In genomic region chr15:90101969-90102890, GRCh38 we compare ENCODE assay signal across 8 cellular contexts. TPM values are rescaled to one million over a fixed set of nuclear protein-coding genes. Genes with fewer than 3 reads are reported as not detected.
DNase-seq lines count a peak whose midpoint lies in the region; ATAC-seq and TF ChIP-seq lines count a peak whose summit lies in the region.

Gene IDH2 (minus strand): TSS chr15:90102468. CDS start chr15:90102390, 78 bp downstream.

- H3K27ac Mint-ChIP-seq in activated T-helper 17 cell treated with anti-CD3 and anti-CD28 coated beads, Interleukin-2, amount 50 U/mL, for 72 hours: peak within 1 kb of the TSS; percentile 90
- H3K27ac Mint-ChIP-seq in naive B cell: peak within 1 kb of the TSS; percentile 49 to 89 (median 78)

- peaks cover 34% of the 10 kb centered on the region for H3K4me1 Mint-ChIP-seq in activated T-helper 17 cell treated with anti-CD3 and anti-CD28 coated beads, Interleukin-2, amount 50 U/mL, for 72 hours
- peaks cover 40 to 53% (median 40%) of the 10 kb centered on the region in 3 donors for H3K4me1 Mint-ChIP-seq in naive B cell

- H3K36me3 Mint-ChIP-seq in activated T-helper 17 cell treated with anti-CD3 and anti-CD28 coated beads, Interleukin-2, amount 50 U/mL, for 72 hours (ENCODE audit: low read depth): peaks cover 6% of the 10 kb centered on the region
- H3K36me3 Mint-ChIP-seq in naive B cell: no peaks in the 10 kb centered on the region

- H3K4me3 Mint-ChIP-seq in activated T-helper 17 cell treated with anti-CD3 and anti-CD28 coated beads, Interleukin-2, amount 50 U/mL, for 72 hours: peak within 1 kb of the TSS; percentile 95
- peak within 1 kb of the TSS; percentile 83 to 97 (median 89) for H3K4me3 Mint-ChIP-seq in naive B cell

- ATAC-seq in GM21381 (IDR thresholded peaks at IDR 0.05; ENCODE audit: unreplicated experiment) (peak; percentile 65), naive B cell (ENCODE audit: low read depth in 2 of 2) (peak; percentile 78 to 79)
- ATAC-seq in activated T-helper 17 cell treated with anti-CD3 and anti-CD28 coated beads, Interleukin-2, amount 50 U/mL, for 72 hours (replicated peaks): peak; percentile 86
- ATAC-seq in stimulated activated naive CD8-positive, alpha-beta T cell treated with anti-CD3 and anti-CD28 coated beads, Interleukin-15, Interleukin-2, amounts not matched to agents 100 U/mL and 50 U/mL, for 24 hours: peak; percentile 85

- H3K27me3 Mint-ChIP-seq in activated T-helper 17 cell treated with anti-CD3 and anti-CD28 coated beads, Interleukin-2, amount 50 U/mL, for 72 hours: no peaks in the 10 kb centered on the region
- H3K27me3 Mint-ChIP-seq in naive B cell: peaks cover 0 to 11% (median 11%) of the 10 kb centered on the region in 3 donors

- peak within 1 kb of the TSS; percentile 84 for H3K4me3 ChIP-seq in HUES48 (ENCODE audit: low read depth, low read length)
- peak within 1 kb of the TSS; percentile 50 to 76 (median 71) for H3K4me3 ChIP-seq in fibroblast of lung (replicated peaks in 1 of 4; ENCODE audit: control extremely low read depth in 1 of 4, insufficient read depth in 1 of 4, low read depth in 3 of 4, low read length in 4 of 4)

- no peaks in the 10 kb centered on the region for H4K20me1 ChIP-seq in fibroblast of lung (ENCODE audit: control insufficient read depth, extremely low read depth, insufficient read depth, low read length)

- peak; percentile 50 for DNase-seq in DMS153 (lab: John Stamatoyannopoulos, UW)
- DNase-seq in RKO (ENCODE audit: low spot score): peak; percentile 81
- peak; percentile 73 to 80 for DNase-seq in fibroblast of lung (ENCODE audit: low read depth in 2 of 2)
- peak; percentile 75 for DNase-seq in naive B cell
- peak; percentile 81 for DNase-seq in stimulated activated naive CD8-positive, alpha-beta T cell treated with anti-CD3 and anti-CD28 coated beads, Interleukin-15, Interleukin-2, amounts not matched to agents 100 U/mL and 50 U/mL, for 24 hours

- H2AFZ ChIP-seq in fibroblast of lung (ENCODE audit: low read length): peak within 1 kb of the TSS; percentile 90

- H3K79me2 ChIP-seq in fibroblast of lung (ENCODE audit: control insufficient read depth, insufficient read depth, low read length): peaks cover 2% of the 10 kb centered on the region

- H3K27ac ChIP-seq in HUES48 (ENCODE audit: low read depth, low read length) (peak within 1 kb of the TSS; percentile 60), fibroblast of lung (ENCODE audit: insufficient read depth, low read length) (peak within 1 kb of the TSS; percentile 69)

- peaks cover 27% of the 10 kb centered on the region for H3K27me3 ChIP-seq in HUES48 (ENCODE audit: control insufficient read depth, insufficient read depth, low read length)
- no peaks in the 10 kb centered on the region for H3K27me3 ChIP-seq in fibroblast of lung (ENCODE audit: control insufficient read depth, insufficient read depth, low read length)

- H3K4me1 ChIP-seq in HUES48 (ENCODE audit: control insufficient read depth, insufficient read depth, low read length): peaks cover 13% of the 10 kb centered on the region
- H3K4me1 ChIP-seq in fibroblast of lung (ENCODE audit: control insufficient read depth, extremely low read depth, insufficient read depth, low read length): peaks cover 32% of the 10 kb centered on the region

- H3K4me2 ChIP-seq in fibroblast of lung (ENCODE audit: extremely low read depth, insufficient read depth, low read length): peak within 1 kb of the TSS; percentile 97

- H3K9me3 ChIP-seq in HUES48 (ENCODE audit: control insufficient read depth, insufficient read depth, low read length): no peaks in the 10 kb centered on the region
- H3K9me3 ChIP-seq in fibroblast of lung (ENCODE audit: control insufficient read depth, insufficient read depth, low read depth, low read length): no peaks in the 10 kb centered on the region

- no peak for TF ChIP-seq CTCF in fibroblast of lung (conservative IDR thresholded peaks at IDR 0.05 in 1 of 2, IDR thresholded peaks at IDR 0.05 in 1 of 2; ENCODE audit: low read depth in 1 of 2, low read length in 2 of 2)

- no peaks in the 10 kb centered on the region for H3K9me3 Mint-ChIP-seq in activated T-helper 17 cell treated with anti-CD3 and anti-CD28 coated beads, Interleukin-2, amount 50 U/mL, for 72 hours
- H3K9me3 Mint-ChIP-seq in naive B cell: no peaks in the 10 kb centered on the region

- H3K36me3 ChIP-seq in HUES48 (ENCODE audit: control insufficient read depth, insufficient read depth, low read length) (no peaks in the 10 kb centered on the region), fibroblast of lung (ENCODE audit: control insufficient read depth, insufficient read depth, low read length) (no peaks in the 10 kb centered on the region)

- H3K9ac ChIP-seq in HUES48 (ENCODE audit: low read depth, low read length) (peak within 1 kb of the TSS; percentile 70; the same call in 1 of the 2 replicates), fibroblast of lung (ENCODE audit: insufficient read depth, low read length) (peak within 1 kb of the TSS; percentile 84)

RNA-seq across cellular contexts. Expression of gene IDH2, which starts in this region (rescaled TPM):
- total RNA-seq in activated T-helper 17 cell treated with anti-CD3 and anti-CD28 coated beads, Interleukin-2, amount 50 U/mL, for 72 hours: 10 to 100 TPM; 53.5 to 75.6 TPM
- total RNA-seq in fibroblast of lung: 21.8 and 47.9 TPM in 2 replicates
- polyA plus RNA-seq in fibroblast of lung: 39.9 and 66.0 TPM in 2 replicates
- polyA plus RNA-seq in fibroblast of lung (2012): 55.9 and 86.3 TPM in 2 replicates
- 73.0 and 114 TPM in 2 replicates for polyA minus RNA-seq in fibroblast of lung (ENCODE audit: low replicate concordance)
- polyA plus RNA-seq in naive B cell (ENCODE audit: low read depth in 6 of 6): 100 to 1,000 TPM in 1 of 6 donors, 10 to 100 TPM in 5; 59.0 to 105 (median 64.5) TPM

Comparison
In these comparisons a context has a peak if more than half of its experiments do, and no peak if none do; other contexts are left out.
1. Peak in every context shown above with its lines: DNase-seq, ATAC-seq, H3K4me3 ChIP-seq and H3K27ac ChIP-seq.